Comparison of ENCODE assay signal across 18 cellular contexts in genomic region chr10:49186613-49187012, GRCh38. TPM values are rescaled to one million over a fixed set of nuclear protein-coding genes. Genes with fewer than 3 reads are reported as not detected.
DNase-seq lines count a peak whose midpoint lies in the region; ATAC-seq, FAIRE-seq and TF ChIP-seq lines count a peak whose summit lies in the region.
"Had no signal": no experiment of that assay in that cellular context is flagged by ENCODE, and none has a peak within 500 bp of the region (broad histone marks: within the 10 kb centered on the region; RNA-seq: fewer than 3 reads in every experiment).

No MANE protein-coding gene starts in this region.

- no peak overlapping the region for H3K4me3 Mint-ChIP-seq in CD14-positive monocyte
- H3K4me3 Mint-ChIP-seq: nephron progenitor cell had no signal

- CTCF ChIA-PET in K562 (lab: Yijun Ruan, JAX; ENCODE audit: low intra/inter-chr PET ratio), result no interaction called here

- H3K79me2 ChIP-seq in DND-41 (ENCODE audit: insufficient read depth, low read length) (no peaks in the 10 kb centered on the region), K562 (ENCODE audit: control insufficient read depth, insufficient read depth, low read length) (peaks cover 64% of the 10 kb centered on the region), parathyroid adenoma (peaks cover 16% of the 10 kb centered on the region)

- DNase-seq in CD14-positive monocyte (ENCODE audit: low spot score) (no peak), DND-41 (no peak), K562 (ENCODE audit: extremely low read depth in 1 of 4, low spot score in 3 of 4) (peak in 3 of 4 experiments; percentile 59 to 67 (median 61)), GDM1 (lab: John Stamatoyannopoulos, UW) (no peak), foreskin fibroblast (no peak)
- DNase-seq: activated naive CD8-positive, alpha-beta T cell treated with anti-CD3 and anti-CD28 coated beads, Interleukin-2, amount 10 ng/mL, durations not matched to agents 7 days and 5 days; effector CD8-positive, alpha-beta T cell; NCI-H146; nephron progenitor cell; SIG-M5 had no signal

- H3K27me3 Mint-ChIP-seq in CD14-positive monocyte (ENCODE audit: low read depth in 3 of 3), result peaks cover 0 to 2% (median 0%) of the 10 kb centered on the region in 3 donors

- H3K4me3 ChIP-seq in DND-41 (ENCODE audit: low read depth in 1 of 2, low read length in 2 of 2), result no peak overlapping the region
- H3K4me3 ChIP-seq in K562, result peak overlapping the region; percentile 32
- no peak overlapping the region for H3K4me3 ChIP-seq in parathyroid adenoma (ENCODE audit: low read depth, low read length)
- no peak overlapping the region for H3K4me3 ChIP-seq in foreskin fibroblast (ENCODE audit: low read depth in 1 of 2, low read length in 2 of 2)
- H3K4me3 ChIP-seq: lung had no signal

- ATAC-seq in DND-41 (ENCODE audit: insufficient read depth, low read depth), result no peak
- ATAC-seq in K562, result peak; percentile 17
- no peak for ATAC-seq in GM19351 (IDR thresholded peaks at IDR 0.05; ENCODE audit: unreplicated experiment)

- no peak for TF ChIP-seq RAD21 in K562 (CRISPR knock-in tag; conservative IDR thresholded peaks at IDR 0.05 in 1 of 2, IDR thresholded peaks at IDR 0.05 in 1 of 2)

- peaks cover 0 to 5% (median 3%) of the 10 kb centered on the region in 7 donors for H3K9me3 Mint-ChIP-seq in CD14-positive monocyte
- H3K9me3 Mint-ChIP-seq: activated naive CD8-positive, alpha-beta T cell treated with anti-CD3 and anti-CD28 coated beads, Interleukin-2, amount 10 ng/mL, durations not matched to agents 7 days and 5 days; nephron progenitor cell had no signal

- intact Hi-C loops in CD14-positive monocyte (cut with micrococcal nuclease), result loop anchor here in 1 of 2 donors (5.0 kb wide), 1 partner anchor 126 kb away; no protein-coding TSS in a partner anchor
- intact Hi-C loops in K562 (cut with micrococcal nuclease), result loop anchor here (2.0 to 10.0 kb wide), 2 partner anchors 20 to 1138 kb away; no protein-coding TSS in a partner anchor

- peak; percentile 77 for TF ChIP-seq EP300 in K562 (IDR thresholded peaks at IDR 0.05; ENCODE audit: low read length)

- BruUV-seq in K562 (replicated peaks; lab: Mats Ljungman, UMichigan), result no TSS peak

- H3K9me1 ChIP-seq in K562 (ENCODE audit: control insufficient read depth, insufficient read depth, low read length), result no peaks in the 10 kb centered on the region

- FAIRE-seq in K562 (lab: Jason Lieb, UNC), result no peak
- FAIRE-seq: H54 had no signal

- H3K27ac Mint-ChIP-seq in CD14-positive monocyte, result peak overlapping the region in 4 of 7 donors; percentile 42 to 92 (median 82)
- H3K27ac Mint-ChIP-seq: activated naive CD8-positive, alpha-beta T cell treated with anti-CD3 and anti-CD28 coated beads, Interleukin-2, amount 10 ng/mL, durations not matched to agents 7 days and 5 days; nephron progenitor cell had no signal

- H3K27ac ChIP-seq in DND-41 (ENCODE audit: low read length), result peak overlapping the region; percentile 29
- peak overlapping the region; percentile 57 for H3K27ac ChIP-seq in K562 (ENCODE audit: extremely low read depth, low read depth, low read length)
- H3K27ac ChIP-seq in parathyroid adenoma, result peak overlapping the region; percentile 90
- H3K27ac ChIP-seq: breast epithelium, C4-2B, thoracic aorta had no signal

- POLR2A ChIA-PET in K562 (lab: Yijun Ruan, JAX), result interaction anchor here (0.5 to 2.0 kb wide), 7 partner anchors 9 to 1127 kb away, joined by 3 to 11 read pairs (median 3); no protein-coding TSS in a partner anchor

- H3K4me2 ChIP-seq in DND-41 (ENCODE audit: insufficient read depth, low read length) (peak overlapping the region; percentile 29; the same call in 1 of the 2 replicates), K562 (ENCODE audit: insufficient read depth, low read length) (peak overlapping the region; percentile 88), parathyroid adenoma (ENCODE audit: low read length) (no peak overlapping the region)

- peaks cover 0 to 1% of the 10 kb centered on the region in 2 donors for H3K36me3 Mint-ChIP-seq in CD14-positive monocyte

- TF ChIP-seq POLR2A in K562 (conservative IDR thresholded peaks at IDR 0.05), result no peak

- in situ Hi-C loops in K562 (cut with MboI), result no loop called here

- H4K20me1 ChIP-seq in DND-41 (ENCODE audit: insufficient read depth, low read length) (no peaks in the 10 kb centered on the region), K562 (replicated peaks; ENCODE audit: control insufficient read depth, insufficient read depth, low read length) (no peaks in the 10 kb centered on the region)

- WGBS in K562 (ENCODE audit: insufficient coverage, low coverage, missing lambda C conversion rate), result 1% methylated on average over 4 of the region's 4 CpGs

- H3K4me1 ChIP-seq in DND-41 (ENCODE audit: insufficient read depth, low read length) (peaks cover 63% of the 10 kb centered on the region), K562 (replicated peaks in 1 of 2; ENCODE audit: control insufficient read depth in 2 of 2, insufficient read depth in 2 of 2, low read length in 2 of 2) (peaks cover 48 to 56% of the 10 kb centered on the region in 2 experiments), parathyroid adenoma (peaks cover 42% of the 10 kb centered on the region)
- H3K4me1 ChIP-seq: breast epithelium had no signal

- H3K27me3 ChIP-seq in DND-41 (ENCODE audit: insufficient read depth, low read length, poor library complexity) (no peaks in the 10 kb centered on the region), K562 (ENCODE audit: control insufficient read depth in 2 of 2, insufficient read depth in 2 of 2, low read length in 2 of 2) (no peaks in the 10 kb centered on the region), parathyroid adenoma (ENCODE audit: control insufficient read depth, insufficient read depth, low read length) (no peaks in the 10 kb centered on the region)
- H3K27me3 ChIP-seq: breast epithelium had no signal

- TF ChIP-seq CTCF in CD14-positive monocyte (IDR thresholded peaks at IDR 0.05), result no peak
- no peak for TF ChIP-seq CTCF in DND-41 (IDR thresholded peaks at IDR 0.05; ENCODE audit: borderline replicate concordance, extremely low read depth, low read length, poor library complexity, severe bottlenecking)
- TF ChIP-seq CTCF in K562 (IDR thresholded peaks at IDR 0.05 in 2 of 3, conservative IDR thresholded peaks at IDR 0.05 in 1 of 3; ENCODE audit: insufficient read depth in 2 of 3, low read depth in 1 of 3, low read length in 3 of 3), result no peak
- no peak for TF ChIP-seq CTCF in parathyroid adenoma (IDR thresholded peaks at IDR 0.05)
- no peak for TF ChIP-seq CTCF in foreskin fibroblast (IDR thresholded peaks at IDR 0.05; ENCODE audit: low read depth, low read length)

- H3K9ac ChIP-seq in DND-41 (ENCODE audit: low read depth, low read length), result no peak overlapping the region
- H3K9ac ChIP-seq in K562 (ENCODE audit: insufficient read depth in 1 of 2, low read depth in 2 of 2, low read length in 2 of 2), result peak overlapping the region in 1 of 2 experiments; percentile 57; a peak in 2 of 4 replicates
- no peak overlapping the region for H3K9ac ChIP-seq in parathyroid adenoma

- H3K36me3 ChIP-seq in DND-41 (ENCODE audit: insufficient read depth, low read length) (no peaks in the 10 kb centered on the region), K562 (ENCODE audit: control insufficient read depth, insufficient read depth, low read length) (no peaks in the 10 kb centered on the region), parathyroid adenoma (ENCODE audit: control insufficient read depth, insufficient read depth, low read length) (no peaks in the 10 kb centered on the region)
- H3K36me3 ChIP-seq: breast epithelium, thoracic aorta had no signal

- H2AFZ ChIP-seq in DND-41 (ENCODE audit: low read depth, low read length) (no peak overlapping the region), K562 (ENCODE audit: low read depth, low read length) (peak overlapping the region; percentile 79; the same call in 1 of the 2 replicates), parathyroid adenoma (peak overlapping the region; percentile 14)

- H3K4me1 Mint-ChIP-seq in CD14-positive monocyte, result peaks cover 77% of the 10 kb centered on the region

- H3K9me3 ChIP-seq in DND-41 (ENCODE audit: insufficient read depth, low read length, severe bottlenecking) (no peaks in the 10 kb centered on the region), K562 (replicated peaks; ENCODE audit: control insufficient read depth, insufficient read depth, low read depth, low read length) (no peaks in the 10 kb centered on the region), parathyroid adenoma (ENCODE audit: control insufficient read depth, low read length) (no peaks in the 10 kb centered on the region)
- H3K9me3 ChIP-seq: breast epithelium, thoracic aorta had no signal

RNA-seq across cellular contexts. Expression of gene TMEM273, which starts 1.6 kb away (rescaled TPM):
- 1 to 10 TPM; 6.7 to 6.9 TPM for polyA plus RNA-seq in CD14-positive monocyte
- total RNA-seq in K562 (2011; cell fraction: chromatin; rRNA removed; ENCODE audit: low replicate concordance), result 81.2 and 118 TPM in 2 replicates
- 54.2 and 60.0 TPM in 2 replicates for total RNA-seq in K562 (2011; cell fraction: nucleolus; rRNA removed)
- 86.6 and 86.7 TPM in 2 replicates for total RNA-seq in K562 (2011; cell fraction: nucleoplasm; rRNA removed)
- total RNA-seq in K562 (2014; rRNA removed), result 93.1 and 94.3 TPM in 2 replicates
- total RNA-seq in K562 (2014; rRNA removed; fragmentation: Illumina TruSeq; extraction: Trizol), result 72.3 and 78.7 TPM in 2 replicates
- total RNA-seq in K562 (2015; rRNA removed; fragmentation: Illumina TruSeq; extraction: Trizol), result 90.7 and 95.6 TPM in 2 replicates
- total RNA-seq in K562 (2021), result 63.1 and 64.3 TPM in 2 replicates
- 38.9 and 39.2 TPM in 2 replicates for polyA plus RNA-seq in K562 (2011; rRNA removed)
- 28.1 and 37.9 TPM in 2 replicates for polyA plus RNA-seq in K562 (2011; cell fraction: cytosol; rRNA removed)
- polyA plus RNA-seq in K562 (2011; cell fraction: nucleus; rRNA removed), result 97.0 and 101 TPM in 2 replicates
- polyA plus RNA-seq in K562 (2012), result 161 and 239 TPM in 2 replicates
- polyA plus RNA-seq in K562 (2014; fragmentation: Illumina TruSeq; extraction: Trizol), result 126 and 127 TPM in 2 replicates
- 100 to 1,000 TPM in 1 of 2 experiments, 10 to 100 TPM in 1; 97.3 to 102 TPM for polyA plus RNA-seq in K562 (2014; fragmentation: Nextera tagmentation; extraction: Ambion mirVana)
- 131 and 145 TPM in 2 replicates for polyA plus RNA-seq in K562 (2014; rRNA removed)
- 30.9 and 33.2 TPM in 2 replicates for polyA minus RNA-seq in K562 (2011; rRNA and poly(A)+ RNA removed)
- 9.6 and 10.0 TPM in 2 replicates for polyA minus RNA-seq in K562 (2011; cell fraction: cytosol; rRNA and poly(A)+ RNA removed)
- polyA minus RNA-seq in K562 (2011; cell fraction: nucleus; rRNA and poly(A)+ RNA removed), result 24.1 and 32.7 TPM in 2 replicates
- total RNA-seq: renal cortical epithelial cell had no signal

RNA-seq across cellular contexts. Expression of gene FAM170B, which starts 52.8 kb away (rescaled TPM):
- polyA plus RNA-seq in CD14-positive monocyte, result not detected
- not detected in 2 replicates for total RNA-seq in K562 (2011; cell fraction: chromatin; rRNA removed; ENCODE audit: low replicate concordance)
- 0.53 TPM in 1 of 2 replicates, not detected in the other for total RNA-seq in K562 (2011; cell fraction: nucleolus; rRNA removed)
- not detected in 2 replicates for total RNA-seq in K562 (2011; cell fraction: nucleoplasm; rRNA removed)
- total RNA-seq in K562 (2014; rRNA removed), result 0.24 TPM in 1 of 2 replicates, not detected in the other
- total RNA-seq in K562 (2014; rRNA removed; fragmentation: Illumina TruSeq; extraction: Trizol), result not detected in 2 replicates
- 0.11 TPM in 2 replicates for total RNA-seq in K562 (2015; rRNA removed; fragmentation: Illumina TruSeq; extraction: Trizol)
- not detected in 2 replicates for total RNA-seq in K562 (2021)
- polyA plus RNA-seq in K562 (2011; rRNA removed), result 0.07 TPM in 1 of 2 replicates, not detected in the other
- polyA plus RNA-seq in K562 (2011; cell fraction: cytosol; rRNA removed), result not detected in 2 replicates
- polyA plus RNA-seq in K562 (2011; cell fraction: nucleus; rRNA removed), result 0.11 TPM in 1 of 2 replicates, not detected in the other
- 0.15 and 0.17 TPM in 2 replicates for polyA plus RNA-seq in K562 (2012)
- not detected in 2 replicates for polyA plus RNA-seq in K562 (2014; fragmentation: Illumina TruSeq; extraction: Trizol)
- polyA plus RNA-seq in K562 (2014; fragmentation: Nextera tagmentation; extraction: Ambion mirVana), result not detected
- 0.13 and 0.21 TPM in 2 replicates for polyA plus RNA-seq in K562 (2014; rRNA removed)
- not detected in 2 replicates for polyA minus RNA-seq in K562 (2011; rRNA and poly(A)+ RNA removed)
- polyA minus RNA-seq in K562 (2011; cell fraction: cytosol; rRNA and poly(A)+ RNA removed), result not detected in 2 replicates
- 0.22 TPM in 1 of 2 replicates, not detected in the other for polyA minus RNA-seq in K562 (2011; cell fraction: nucleus; rRNA and poly(A)+ RNA removed)
- total RNA-seq: activated naive CD8-positive, alpha-beta T cell treated with anti-CD3 and anti-CD28 coated beads, Interleukin-2, amount 10 ng/mL, durations not matched to agents 7 days and 5 days; breast epithelium; renal cortical epithelial cell; thoracic aorta had no signal

Comparison
In these comparisons a context has a peak if more than half of its experiments do, and no peak if none do; other contexts are left out.
1. DNase-seq: peak in K562 (3 of 4); none in CD14-positive monocyte (single experiment), DND-41 (single experiment), GDM1 (single experiment) and foreskin fibroblast (0 of 2).
2. H3K27ac ChIP-seq: peak in every context shown above with its lines; median percentile 90 in parathyroid adenoma; 57 in K562; 29 in DND-41.